12 cellular contexts compared by ENCODE assay signal in genomic region chr4:39255266-39255665, GRCh38.
DNase-seq lines count a peak whose midpoint lies in the region; ATAC-seq, FAIRE-seq and TF ChIP-seq lines count a peak whose summit lies in the region.
"Had no signal": no experiment of that assay in that cellular context is flagged by ENCODE, and none has a peak within 500 bp of the region (broad histone marks: within the 10 kb centered on the region; RNA-seq: fewer than 3 reads in every experiment).

No MANE protein-coding gene starts in this region.

- ATAC-seq in pancreas: no peak
- ATAC-seq: T-cell had no signal

- 55 to 57% methylated on average over 2 of the region's 2 CpGs for WGBS in pancreas, 2 donors

- H3K79me2 ChIP-seq in OCI-LY7 (ENCODE audit: insufficient read depth, low read depth, low read length): no peaks in the 10 kb centered on the region

- H3K9me3 ChIP-seq in OCI-LY7 (ENCODE audit: low read length) (no peaks in the 10 kb centered on the region), pancreas (no peaks in the 10 kb centered on the region)

- H3K9me2 ChIP-seq in OCI-LY7 (ENCODE audit: insufficient read depth, low read length): no peaks in the 10 kb centered on the region

- H2AFZ ChIP-seq in OCI-LY7 (ENCODE audit: low read length): no peak overlapping the region

- H3K27ac ChIP-seq in OCI-LY7 (ENCODE audit: low read depth, low read length, poor library complexity, severe bottlenecking) (no peak overlapping the region), pancreas (no peak overlapping the region)

- H3K4me1 ChIP-seq in OCI-LY7 (ENCODE audit: insufficient read depth, low read length, poor library complexity, severe bottlenecking) (no peaks in the 10 kb centered on the region), pancreas (no peaks in the 10 kb centered on the region)

- H3K27ac Mint-ChIP-seq in nephron: peak overlapping the region in 2 of 3 experiments; percentile 60 to 79
- H3K27ac Mint-ChIP-seq: brain, T-cell had no signal

- peak; percentile 52 for DNase-seq in GM03348 (ENCODE audit: low spot score)
- no peak for DNase-seq in OCI-LY7 (ENCODE audit: low spot score)
- peak; percentile 59 for DNase-seq in choroid plexus epithelial cell (ENCODE audit: low read depth)
- no peak for DNase-seq in pancreas
- DNase-seq in DMS153 treated with DMSO at 0.1 percent for 48 hours (lab: John Stamatoyannopoulos, UW; ENCODE audit: unreplicated experiment): no peak
- DNase-seq in stimulated activated CD4-positive, alpha-beta T cell treated with anti-CD3 and anti-CD28 coated beads, Interleukin-4, amount 100 ng/mL, for 4 hours: no peak
- DNase-seq in NCI-H187 (lab: John Stamatoyannopoulos, UW): no peak
- DNase-seq: DMS53, NCI-H345, T-cell had no signal

- peaks cover 53% of the 10 kb centered on the region for H3K36me3 Mint-ChIP-seq in nephron (ENCODE audit: low read depth)

- TF ChIP-seq CTCF in OCI-LY7 (conservative IDR thresholded peaks at IDR 0.05; ENCODE audit: low read length) (peak; percentile 51), choroid plexus epithelial cell (conservative IDR thresholded peaks at IDR 0.05; ENCODE audit: low read depth, low read length) (peak; percentile 42), nephron (IDR thresholded peaks at IDR 0.05; ENCODE audit: unreplicated experiment in 3 of 3) (peak in 1 of 3 experiments; percentile 16), pancreas (IDR thresholded peaks at IDR 0.05) (no peak)

- H3K27me3 Mint-ChIP-seq in nephron (ENCODE audit: low read depth): no peaks in the 10 kb centered on the region
- H3K27me3 Mint-ChIP-seq: brain, T-cell had no signal

- no peaks in the 10 kb centered on the region for H4K20me1 ChIP-seq in OCI-LY7 (ENCODE audit: insufficient read depth, low read length)

- CTCF ChIA-PET in OCI-LY7 (lab: Charles Lee; ENCODE audit: unreplicated experiment): no interaction called here

- POLR2A ChIA-PET in OCI-LY7 (lab: Charles Lee): interaction anchor here (0.6 kb wide), 1 partner anchor 101 kb away, joined by 4 read pairs; no protein-coding TSS in a partner anchor

- peaks cover 10% of the 10 kb centered on the region for H3K4me1 Mint-ChIP-seq in nephron
- H3K4me1 Mint-ChIP-seq: brain, T-cell had no signal

- H3K4me3 Mint-ChIP-seq in nephron: no peak overlapping the region
- H3K4me3 Mint-ChIP-seq: brain, T-cell had no signal

- H3K4me2 ChIP-seq in OCI-LY7 (ENCODE audit: low read length): no peak overlapping the region

- H3K36me3 ChIP-seq in OCI-LY7 (ENCODE audit: insufficient read depth, low read length) (peaks cover 37% of the 10 kb centered on the region), pancreas (peaks cover 0 to 6% (median 0%) of the 10 kb centered on the region in 3 donors)

- intact Hi-C loops in OCI-LY7 (cut with micrococcal nuclease; ENCODE audit: unreplicated experiment): no loop called here
- intact Hi-C loops in pancreas (cut with DNase I): no loop called here

- H3K27me3 ChIP-seq in pancreas: no peaks in the 10 kb centered on the region

- FAIRE-seq in pancreas (lab: Jason Lieb, UNC): no peak

- H3K9me3 Mint-ChIP-seq in nephron: peaks cover 5% of the 10 kb centered on the region

- H3K4me3 ChIP-seq in OCI-LY7 (ENCODE audit: low read depth, low read length, poor library complexity, severe bottlenecking): no peak overlapping the region
- no peak overlapping the region for H3K4me3 ChIP-seq in choroid plexus epithelial cell (ENCODE audit: low read depth, low read length)
- H3K4me3 ChIP-seq in pancreas: no peak overlapping the region

- BruUV-seq in OCI-LY7 (replicated peaks; lab: Mats Ljungman, UMichigan): no TSS peak

Comparison
In these comparisons a context has a peak if more than half of its experiments do, and no peak if none do; other contexts are left out.
1. DNase-seq: peak in GM03348 (single experiment) and choroid plexus epithelial cell (single experiment); none in OCI-LY7 (single experiment), pancreas (0 of 6), DMS153 treated with DMSO at 0.1 percent for 48 hours (single experiment), stimulated activated CD4-positive, alpha-beta T cell treated with anti-CD3 and anti-CD28 coated beads, Interleukin-4, amount 100 ng/mL, for 4 hours (0 of 2) and NCI-H187 (0 of 2).
2. CTCF ChIP-seq: peak in OCI-LY7 (single experiment) and choroid plexus epithelial cell (single experiment); none in pancreas (0 of 4).